8 cellular contexts compared by ENCODE assay signal in the genomic region with DNA sequence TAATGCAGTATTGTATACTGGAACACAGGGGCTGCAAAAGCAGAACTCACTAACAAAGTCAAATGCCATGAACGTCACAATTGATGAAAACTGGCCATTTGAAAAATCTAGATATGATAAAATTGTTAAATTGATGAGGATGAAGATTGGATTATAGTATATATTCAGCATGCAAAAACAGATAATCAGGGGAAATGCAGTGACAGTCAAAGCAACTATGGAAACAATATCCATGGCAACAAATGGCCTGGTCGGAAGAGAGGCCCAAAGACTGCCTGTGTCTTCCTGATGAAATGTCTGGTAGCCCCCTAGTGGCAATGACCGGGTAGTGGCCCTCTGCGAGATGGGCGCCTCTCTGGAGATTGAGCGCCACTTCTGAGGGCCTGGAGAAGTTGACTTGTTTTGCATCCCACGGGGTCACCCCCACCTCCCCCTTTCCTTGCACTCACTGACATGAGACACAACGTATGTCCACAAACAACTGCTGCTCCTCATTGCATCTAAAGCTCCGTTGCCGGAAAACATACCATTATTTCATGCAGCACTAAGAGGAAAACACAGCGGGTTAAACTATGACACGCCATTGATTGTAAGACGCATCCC. TPM values are rescaled to one million over a fixed set of nuclear protein-coding genes. Genes with fewer than 3 reads are reported as not detected.
DNase-seq lines count a peak whose midpoint lies in the region; ATAC-seq and TF ChIP-seq lines count a peak whose summit lies in the region.

No MANE protein-coding gene starts in this region.

- H3K36me3 Mint-ChIP-seq in endodermal cell (ENCODE audit: low read depth) (no peaks in the 10 kb centered on the region), mesothelial cell of epicardium (no peaks in the 10 kb centered on the region)

- no peaks in the 10 kb centered on the region for H3K4me1 ChIP-seq in endodermal cell (ENCODE audit: control insufficient read depth, insufficient read depth, low read length)

- peak; percentile 79 for DNase-seq in COR-L47 (lab: John Stamatoyannopoulos, UW)
- DNase-seq in NOMO-1 (lab: John Stamatoyannopoulos, UW; ENCODE audit: unreplicated experiment in 2 of 2), result peak; percentile 52 to 73
- peak; percentile 83 for DNase-seq in activated CD8-positive, alpha-beta memory T cell treated with anti-CD3 and anti-CD28 coated beads for 24 hours
- peak; percentile 94 for DNase-seq in endodermal cell
- peak; percentile 43 to 82 for DNase-seq in mesothelial cell of epicardium (ENCODE audit: low spot score in 2 of 2, unreplicated experiment in 2 of 2)
- peak; percentile 55 for DNase-seq in stimulated activated CD8-positive, alpha-beta memory T cell treated with anti-CD3 and anti-CD28 coated beads, Interleukin-4, amount 100 ng/mL, for 24 hours (ENCODE audit: low read depth)

- TF ChIP-seq CTCF in endodermal cell (conservative IDR thresholded peaks at IDR 0.05), result peak; percentile 97
- peak; percentile 92 for TF ChIP-seq CTCF in mesothelial cell of epicardium (IDR thresholded peaks at IDR 0.05; ENCODE audit: unreplicated experiment)

- no peak overlapping the region for H3K9ac ChIP-seq in endodermal cell (ENCODE audit: extremely low read depth, low read length, poor library complexity, severe bottlenecking)

- ATAC-seq in HG03354 (IDR thresholded peaks at IDR 0.05; ENCODE audit: poor library complexity, severe bottlenecking, unreplicated experiment) (peak; percentile 72), GM19455 (IDR thresholded peaks at IDR 0.05; ENCODE audit: unreplicated experiment) (no peak)

- 61 to 62% methylated on average over 7 to 13 of the region's 13 CpGs for WGBS in endodermal cell (ENCODE audit: insufficient coverage in 1 of 2, insufficient read length in 1 of 2), 2 experiments

- H3K4me1 Mint-ChIP-seq in endodermal cell (peaks cover 10% of the 10 kb centered on the region), mesothelial cell of epicardium (peaks cover 37% of the 10 kb centered on the region)

- no peak overlapping the region for H3K4me3 Mint-ChIP-seq in endodermal cell
- H3K4me3 Mint-ChIP-seq in mesothelial cell of epicardium, result no peak overlapping the region

- H3K27me3 Mint-ChIP-seq in endodermal cell (ENCODE audit: insufficient read depth), result peaks cover 4% of the 10 kb centered on the region
- no peaks in the 10 kb centered on the region for H3K27me3 Mint-ChIP-seq in mesothelial cell of epicardium (ENCODE audit: low read depth)

- no peaks in the 10 kb centered on the region for H3K27me3 ChIP-seq in endodermal cell (ENCODE audit: control insufficient read depth, insufficient read depth, low read length, poor library complexity, severe bottlenecking)

- H3K9me3 Mint-ChIP-seq in endodermal cell (peaks cover 5% of the 10 kb centered on the region), mesothelial cell of epicardium (no peaks in the 10 kb centered on the region)

- peaks cover 4% of the 10 kb centered on the region for H3K9me3 ChIP-seq in endodermal cell (ENCODE audit: control insufficient read depth, low read length)

- H3K27ac Mint-ChIP-seq in endodermal cell, result no peak overlapping the region
- peak overlapping the region; percentile 29 for H3K27ac Mint-ChIP-seq in mesothelial cell of epicardium

- H3K36me3 ChIP-seq in endodermal cell (ENCODE audit: control insufficient read depth, insufficient read depth, low read length), result no peaks in the 10 kb centered on the region

- H3K4me3 ChIP-seq in endodermal cell (ENCODE audit: low read length), result no peak overlapping the region

- H3K27ac ChIP-seq in endodermal cell (ENCODE audit: low read depth, low read length), result no peak overlapping the region

RNA-seq across cellular contexts. Expression of a gene that starts 43.5 kb away (rescaled TPM):
- total RNA-seq in endodermal cell (not detected), mesothelial cell of epicardium (not detected in 3 replicates)
- not detected for polyA plus RNA-seq in endodermal cell (2013, experiment 1 of 2)
- polyA plus RNA-seq in endodermal cell (2013, experiment 2 of 2), result not detected

RNA-seq across cellular contexts. Expression of a gene that starts 45.8 kb away (rescaled TPM):
- total RNA-seq in endodermal cell, result 1 to 10 TPM; 1.1 to 1.2 TPM
- polyA plus RNA-seq in endodermal cell (2013, experiment 1 of 2), result not detected
- polyA plus RNA-seq in endodermal cell (2013, experiment 2 of 2), result not detected
- total RNA-seq in mesothelial cell of epicardium, result 0.29 to 1.1 TPM (median 0.72 TPM) in 3 replicates

RNA-seq across cellular contexts. Expression of a gene that starts 51.4 kb away (rescaled TPM):
- total RNA-seq in endodermal cell (not detected), mesothelial cell of epicardium (not detected in 3 replicates)
- polyA plus RNA-seq in endodermal cell (2013, experiment 1 of 2), result not detected
- polyA plus RNA-seq in endodermal cell (2013, experiment 2 of 2), result not detected

RNA-seq across cellular contexts. Expression of a gene that starts 58.6 kb away (rescaled TPM):
- total RNA-seq in endodermal cell (not detected), mesothelial cell of epicardium (not detected in 3 replicates)
- not detected for polyA plus RNA-seq in endodermal cell (2013, experiment 1 of 2)
- not detected for polyA plus RNA-seq in endodermal cell (2013, experiment 2 of 2)
